Comparison of ENCODE assay signal across 28 cellular contexts in genomic region chr4:173002840-173003561, GRCh38.
"Had no signal": no experiment of that assay in that cellular context is flagged by ENCODE, and none has a peak within 500 bp of the region (broad histone marks: within the 10 kb centered on the region; RNA-seq: fewer than 3 reads in every experiment).

No MANE protein-coding gene starts in this region.

- H3K36me3 ChIP-seq: brain microvascular endothelial cell, gastrocnemius medialis, left lung, lower lobe of right lung, sigmoid colon, upper lobe of left lung, vagina had no signal

- H3K4me1 ChIP-seq: upper lobe of left lung, vagina had no signal

- H3K27ac ChIP-seq: brain microvascular endothelial cell, coronary artery, dorsolateral prefrontal cortex, gastrocnemius medialis, left lung, lower lobe of right lung, sigmoid colon, upper lobe of left lung, vagina had no signal

- FAIRE-seq: astrocyte, islet of Langerhans, small intestine had no signal

- DNase-seq: activated CD4-positive, alpha-beta memory T cell treated with anti-CD3 and anti-CD28 coated beads, Interleukin-2, amount 10 ng/mL, durations not matched to agents 7 days and 5 days; activated CD4-positive, alpha-beta T cell treated with anti-CD3 and anti-CD28 coated beads for 1 hour; activated CD4-positive, alpha-beta T cell treated with anti-CD3 and anti-CD28 coated beads, Interleukin-2, amount 10 ng/mL, durations not matched to agents 7 days and 5 days; activated CD8-positive, alpha-beta memory T cell treated with anti-CD3 and anti-CD28 coated beads, Interleukin-2, amount 50 U/mL, for 48 hours; activated gamma-delta T cell; activated naive CD4-positive, alpha-beta T cell treated with anti-CD3 and anti-CD28 coated beads, Interleukin-2, amount 50 U/mL, for 16 hours; activated T-cell treated with anti-CD3 and anti-CD28 coated beads, Interleukin-2, amount 50 U/mL, for 24 hours; amniotic stem cell; brain microvascular endothelial cell; dorsolateral prefrontal cortex; effector memory CD4-positive, alpha-beta T cell; gastrocnemius medialis; glutamatergic neuron; left lung; lower lobe of right lung; mesenchymal stem cell; sigmoid colon; small intestine; stimulated activated CD4-positive, alpha-beta T cell treated with anti-CD3 and anti-CD28 coated beads, Interleukin-4, amount 100 ng/mL, for 24 hours; stimulated activated naive CD8-positive, alpha-beta T cell treated with anti-CD3 and anti-CD28 coated beads, Interleukin-15, amount 100 ng/mL, for 72 hours; substantia nigra; T-helper 9 cell; upper lobe of left lung had no signal

- H3K27me3 ChIP-seq: brain microvascular endothelial cell, dorsolateral prefrontal cortex, gastrocnemius medialis, left lung, sigmoid colon, upper lobe of left lung, vagina had no signal

- ATAC-seq: gastrocnemius medialis; left lung; stimulated activated effector memory CD8-positive, alpha-beta T cell treated with anti-CD3 and anti-CD28 coated beads, Interleukin-12 subunit alpha, Interleukin-12 subunit beta, amount 100 ng/mL, for 72 hours; stimulated activated naive CD8-positive, alpha-beta T cell treated with anti-CD3 and anti-CD28 coated beads, Interleukin-15, amount 100 ng/mL, for 72 hours had no signal

- H3K9me3 ChIP-seq: gastrocnemius medialis, left lung, lower lobe of right lung, sigmoid colon, upper lobe of left lung, vagina had no signal

- H3K4me3 ChIP-seq: coronary artery, dorsolateral prefrontal cortex, gastrocnemius medialis, left lung, lower lobe of right lung, sigmoid colon, upper lobe of left lung, vagina had no signal
